ENCODE assay signal across 1 cellular context in the genomic region with DNA sequence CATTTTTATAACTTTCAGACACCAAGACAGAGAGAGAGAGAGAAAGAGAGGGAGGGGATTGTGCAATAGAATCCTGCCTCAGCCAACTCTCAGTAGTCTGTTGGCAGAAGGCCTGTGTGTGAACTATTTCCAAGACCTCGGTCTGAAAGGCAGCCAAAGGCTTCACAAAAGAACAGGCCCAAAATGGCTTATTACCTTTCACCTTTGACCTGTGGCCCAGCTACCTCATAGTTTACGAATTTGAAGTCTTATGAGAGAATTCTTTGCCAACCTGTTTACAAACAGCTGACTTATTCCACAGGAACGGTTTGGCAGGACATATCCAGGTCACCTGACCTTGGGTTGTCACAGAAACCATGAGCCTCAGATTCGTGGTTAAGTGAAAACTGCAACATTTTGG.
TF ChIP-seq lines count a peak whose summit lies in the region.

No MANE protein-coding gene starts in this region.

TF ChIP-seq in H1, 55 proteins besides CTCF, POLR2A, EP300 and RAD21:
- TF ChIP-seq CEBPB (IDR thresholded peaks at IDR 0.05; ENCODE audit: low read depth, low read length) (peak; percentile 81), RXRA (IDR thresholded peaks at IDR 0.05; ENCODE audit: insufficient read depth, low read depth, low read length) (no peak)
